In genomic region chr15:89197503-89197971, GRCh38 we compare ENCODE assay signal across 10 cellular contexts. TPM values are rescaled to one million over a fixed set of nuclear protein-coding genes. Genes with fewer than 3 reads are reported as not detected.
DNase-seq lines count a peak whose midpoint lies in the region; ATAC-seq, FAIRE-seq and TF ChIP-seq lines count a peak whose summit lies in the region.
"Had no signal": no experiment of that assay in that cellular context is flagged by ENCODE, and none has a peak within 500 bp of the region (broad histone marks: within the 10 kb centered on the region; RNA-seq: fewer than 3 reads in every experiment).

No MANE protein-coding gene starts in this region.

- H3K27ac Mint-ChIP-seq in natural killer cell treated with Interleukin-12 subunit alpha and Interleukin-12 subunit beta and Interleukin-15 and Interleukin-18, amount 100 ng/mL, for 72 hours, result peak overlapping the region; percentile 12 to 26
- H3K27ac Mint-ChIP-seq in natural killer cell, result peak overlapping the region in 1 of 2 donors; percentile 73

- TF ChIP-seq CTCF in natural killer cell (IDR thresholded peaks at IDR 0.05) (no peak), mammary epithelial cell (conservative IDR thresholded peaks at IDR 0.05 in 1 of 2, IDR thresholded peaks at IDR 0.05 in 1 of 2; ENCODE audit: extremely low read depth in 1 of 2, insufficient read depth in 1 of 2, low read depth in 1 of 2, low read length in 2 of 2) (no peak), lower lobe of right lung (IDR thresholded peaks at IDR 0.05) (no peak), kidney (IDR thresholded peaks at IDR 0.05; ENCODE audit: borderline replicate concordance, extremely low read depth, insufficient read depth) (no peak)

- no peaks in the 10 kb centered on the region for H3K9me3 ChIP-seq in mammary epithelial cell (replicated peaks; ENCODE audit: insufficient read depth, low read length)
- no peaks in the 10 kb centered on the region for H3K9me3 ChIP-seq in lower lobe of right lung
- H3K9me3 ChIP-seq in kidney (ENCODE audit: control insufficient read depth in 1 of 2, low read length in 2 of 2), result no peaks in the 10 kb centered on the region

- no peaks in the 10 kb centered on the region for H3K9me3 Mint-ChIP-seq in natural killer cell treated with Interleukin-12 subunit alpha and Interleukin-12 subunit beta and Interleukin-15 and Interleukin-18, amount 100 ng/mL, for 72 hours
- no peaks in the 10 kb centered on the region for H3K9me3 Mint-ChIP-seq in natural killer cell

- H3K36me3 Mint-ChIP-seq in natural killer cell treated with Interleukin-12 subunit alpha and Interleukin-12 subunit beta and Interleukin-15 and Interleukin-18, amount 100 ng/mL, for 72 hours, result peaks cover 22% of the 10 kb centered on the region
- peaks cover 19% of the 10 kb centered on the region for H3K36me3 Mint-ChIP-seq in natural killer cell

- DNase-seq in natural killer cell treated with Interleukin-12 subunit alpha and Interleukin-12 subunit beta and Interleukin-15 and Interleukin-18, amount 100 ng/mL, for 72 hours (ENCODE audit: low spot score), result no peak
- DNase-seq in natural killer cell (no peak), mammary epithelial cell (peak; percentile 70), lower lobe of right lung (peak; percentile 73), NCI-H1417 treated with DMSO at 0.1 percent for 48 hours (lab: John Stamatoyannopoulos, UW) (no peak), kidney (no peak), AML-193 (lab: John Stamatoyannopoulos, UW) (no peak), RPMI8226 (no peak)
- DNase-seq: stimulated activated naive CD4-positive, alpha-beta T cell treated with Interleukin-2 at 50 U/mL for 16 hours had no signal

- in situ Hi-C loops in mammary epithelial cell (cut with MboI; ENCODE audit: low sequenced_read_pairs in 2 of 2), result no loop called here

- CTCF ChIA-PET in mammary epithelial cell (lab: Charles Lee; ENCODE audit: low non-redundant PET), result interaction anchor here (0.6 to 0.9 kb wide), 2 partner anchors 26 to 46 kb away, joined by 3 read pairs; no protein-coding TSS in a partner anchor

- H3K4me1 Mint-ChIP-seq in natural killer cell treated with Interleukin-12 subunit alpha and Interleukin-12 subunit beta and Interleukin-15 and Interleukin-18, amount 100 ng/mL, for 72 hours (ENCODE audit: low read depth in 2 of 2), result peaks cover 22 to 30% of the 10 kb centered on the region in 2 donors
- peaks cover 0 to 10% of the 10 kb centered on the region in 2 donors for H3K4me1 Mint-ChIP-seq in natural killer cell

- H4K20me1 ChIP-seq in mammary epithelial cell (ENCODE audit: insufficient read depth, low read length), result no peaks in the 10 kb centered on the region

- no peak overlapping the region for H3K9ac ChIP-seq in mammary epithelial cell (ENCODE audit: insufficient read depth, low read length)
- no peak overlapping the region for H3K9ac ChIP-seq in kidney (ENCODE audit: low read length in 2 of 2)

- dilution Hi-C loops in mammary epithelial cell (cut with HindIII; ENCODE audit: low sequenced_read_pairs), result no loop called here

- 0% methylated on average over 3 of the region's 4 CpGs for WGBS in mammary epithelial cell (ENCODE audit: low coverage, missing lambda C conversion rate)

- H3K27me3 Mint-ChIP-seq in natural killer cell treated with Interleukin-12 subunit alpha and Interleukin-12 subunit beta and Interleukin-15 and Interleukin-18, amount 100 ng/mL, for 72 hours, result no peaks in the 10 kb centered on the region
- H3K27me3 Mint-ChIP-seq in natural killer cell (ENCODE audit: low read depth in 2 of 2), result no peaks in the 10 kb centered on the region

- intact Hi-C loops in natural killer cell (cut with micrococcal nuclease) (no loop called here), mammary epithelial cell (cut with micrococcal nuclease) (no loop called here), lower lobe of right lung (cut with DNase I) (no loop called here), kidney (cut with DNase I) (no loop called here)

- H3K36me3 ChIP-seq in mammary epithelial cell (ENCODE audit: insufficient read depth, low read length), result peaks cover 1% of the 10 kb centered on the region
- peaks cover 83% of the 10 kb centered on the region for H3K36me3 ChIP-seq in lower lobe of right lung
- peaks cover 19 to 27% of the 10 kb centered on the region in 2 donors for H3K36me3 ChIP-seq in kidney (ENCODE audit: control insufficient read depth in 1 of 2, insufficient read depth in 2 of 2, low read length in 2 of 2)

- peak overlapping the region; percentile 56 for H3K4me2 ChIP-seq in mammary epithelial cell (ENCODE audit: insufficient read depth, low read depth, low read length)

- H3K4me1 ChIP-seq in mammary epithelial cell (ENCODE audit: insufficient read depth, low read length) (peaks cover 14% of the 10 kb centered on the region), lower lobe of right lung (peaks cover 13% of the 10 kb centered on the region), kidney (ENCODE audit: control insufficient read depth in 1 of 2, insufficient read depth in 1 of 2, low read depth in 1 of 2, low read length in 2 of 2) (no peaks in the 10 kb centered on the region)

- H3K4me3 ChIP-seq in mammary epithelial cell (replicated peaks in 1 of 3; ENCODE audit: insufficient read depth in 1 of 3, low read depth in 2 of 3, low read length in 3 of 3) (no peak overlapping the region), lower lobe of right lung (no peak overlapping the region), kidney (ENCODE audit: low read length in 2 of 2) (no peak overlapping the region)

- no TSS peak for BruUV-seq in mammary epithelial cell (replicated peaks; lab: Mats Ljungman, UMichigan)

- no peaks in the 10 kb centered on the region for H3K79me2 ChIP-seq in mammary epithelial cell (ENCODE audit: insufficient read depth, low read length)

- H3K27ac ChIP-seq in mammary epithelial cell (ENCODE audit: insufficient read depth, low read depth, low read length) (no peak overlapping the region), lower lobe of right lung (peak overlapping the region; percentile 53), kidney (ENCODE audit: low read depth in 2 of 2, low read length in 2 of 2) (no peak overlapping the region)

- H2AFZ ChIP-seq in mammary epithelial cell (ENCODE audit: low read depth, low read length), result peak overlapping the region; percentile 29

- H3K27me3 ChIP-seq in mammary epithelial cell (ENCODE audit: insufficient read depth, low read length) (no peaks in the 10 kb centered on the region), lower lobe of right lung (ENCODE audit: low read depth) (no peaks in the 10 kb centered on the region)

- no peak overlapping the region for H3K4me3 Mint-ChIP-seq in natural killer cell treated with Interleukin-12 subunit alpha and Interleukin-12 subunit beta and Interleukin-15 and Interleukin-18, amount 100 ng/mL, for 72 hours
- H3K4me3 Mint-ChIP-seq in natural killer cell, result no peak overlapping the region

- ATAC-seq in natural killer cell treated with Interleukin-12 subunit alpha and Interleukin-12 subunit beta and Interleukin-15 and Interleukin-18, amount 100 ng/mL, for 72 hours, result peak in 1 of 2 donors; percentile 24
- no peak for ATAC-seq in natural killer cell
- peak; percentile 80 to 85 for ATAC-seq in lower lobe of right lung

- no peak for FAIRE-seq in kidney (lab: Jason Lieb, UNC)

RNA-seq across cellular contexts. Expression of gene RLBP1, which starts 23.8 kb away (rescaled TPM):
- under 1 TPM in 1 of 2 donors, not detected in 1; 0.48 TPM for total RNA-seq in natural killer cell treated with Interleukin-12 subunit alpha and Interleukin-12 subunit beta and Interleukin-15 and Interleukin-18, amount 100 ng/mL, for 72 hours
- total RNA-seq in natural killer cell (not detected), mammary epithelial cell (under 1 TPM in 1 of 2 donors, not detected in 1; 0.17 TPM), lower lobe of right lung (not detected), kidney (not detected)
- polyA plus RNA-seq in mammary epithelial cell (0.23 TPM), kidney (ENCODE audit: insufficient read depth, low read depth, low replicate concordance) (not detected)
- not detected for polyA minus RNA-seq in mammary epithelial cell
- total RNA-seq: Daoy had no signal

RNA-seq across cellular contexts. Expression of gene FANCI, which starts 46.2 kb away (rescaled TPM):
- 100 to 1,000 TPM; 131 to 238 TPM for total RNA-seq in natural killer cell treated with Interleukin-12 subunit alpha and Interleukin-12 subunit beta and Interleukin-15 and Interleukin-18, amount 100 ng/mL, for 72 hours
- total RNA-seq in natural killer cell (10 to 100 TPM; 22.3 to 27.9 (median 22.7) TPM), mammary epithelial cell (10 to 100 TPM; 17.3 to 65.8 TPM), lower lobe of right lung (7.8 TPM), kidney (6.6 TPM)
- polyA plus RNA-seq in mammary epithelial cell (34.4 TPM), kidney (ENCODE audit: insufficient read depth, low read depth, low replicate concordance) (2.4 TPM)
- 43.7 TPM for polyA minus RNA-seq in mammary epithelial cell

Comparison
In these comparisons a context has a peak if more than half of its experiments do, and no peak if none do; other contexts are left out.
1. ATAC-seq: peak in lower lobe of right lung (2 of 2); none in natural killer cell (0 of 3).
2. DNase-seq: peak in mammary epithelial cell (single experiment) and lower lobe of right lung (single experiment); none in natural killer cell treated with Interleukin-12 subunit alpha and Interleukin-12 subunit beta and Interleukin-15 and Interleukin-18, amount 100 ng/mL, for 72 hours (single experiment), natural killer cell (single experiment), NCI-H1417 treated with DMSO at 0.1 percent for 48 hours (single experiment), kidney (single experiment), AML-193 (0 of 2) and RPMI8226 (single experiment).